Comparison of ENCODE assay signal across 8 cellular contexts in genomic region chr14:72962829-72963312, GRCh38. TPM values are rescaled to one million over a fixed set of nuclear protein-coding genes. Genes with fewer than 3 reads are reported as not detected.
DNase-seq lines count a peak whose midpoint lies in the region; ATAC-seq and TF ChIP-seq lines count a peak whose summit lies in the region.

No MANE protein-coding gene starts in this region.

- ATAC-seq in HG02763 (IDR thresholded peaks at IDR 0.05; ENCODE audit: unreplicated experiment), result no peak

- H3K4me1 ChIP-seq in HEK293 (ENCODE audit: control insufficient read depth, insufficient read depth, low read length), result no peaks in the 10 kb centered on the region; the same call in 1 of the 2 replicates

- H3K27ac ChIP-seq in HEK293 (ENCODE audit: extremely low read depth, low read depth, low read length), result no peak overlapping the region

- no peak overlapping the region for H3K4me3 ChIP-seq in HEK293 (ENCODE audit: low read depth, low read length)
- H3K4me3 ChIP-seq in fibroblast of the aortic adventitia (ENCODE audit: low read depth, low read length), result no peak overlapping the region

- DNase-seq in AG08396 (ENCODE audit: low spot score) (peak; percentile 85), RKO (ENCODE audit: low spot score) (peak; percentile 83), fibroblast of the aortic adventitia (ENCODE audit: low read depth) (peak; percentile 90), mucosa of gallbladder (ENCODE audit: low spot score) (no peak), cortex of kidney (lab: John Stamatoyannopoulos, UW) (no peak), SK-N-DZ (ENCODE audit: low spot score) (no peak)

- peaks cover 4 to 46% of the 10 kb centered on the region in 2 experiments; a peak in 2 of 3 replicates for H3K36me3 ChIP-seq in HEK293 (ENCODE audit: control insufficient read depth in 2 of 2, insufficient read depth in 1 of 2, low read length in 2 of 2)

- no peaks in the 10 kb centered on the region for H3K9me3 ChIP-seq in HEK293 (ENCODE audit: control insufficient read depth, insufficient read depth, low read depth, low read length)

- CTCF ChIA-PET in HEK293 (lab: Yijun Ruan, JAX), result interaction anchor here (1.0 to 3.0 kb wide), 3 partner anchors 14 to 447 kb away, joined by 3 to 14 read pairs (median 4); no protein-coding TSS in a partner anchor

- POLR2A ChIA-PET in HEK293 (lab: Yijun Ruan, JAX), result interaction anchor here (0.7 to 2.2 kb wide), 5 partner anchors 12 to 528 kb away, joined by 3 to 6 read pairs (median 3); partner anchors contain the start of genes DPF3, RBM25 and RIOX1

- TF ChIP-seq CTCF in HEK293 (tag by site-specific recombination; IDR thresholded peaks at IDR 0.05) (no peak), fibroblast of the aortic adventitia (IDR thresholded peaks at IDR 0.05; ENCODE audit: insufficient read depth, low read length) (no peak)

TF ChIP-seq in HEK293, 187 proteins besides CTCF, POLR2A, EP300 and RAD21 (continues in another document):
- TF ChIP-seq ZSCAN18 (tag by site-specific recombination; IDR thresholded peaks at IDR 0.05) (no peak), ZNF585B (tag by site-specific recombination; IDR thresholded peaks at IDR 0.05) (no peak), KLF17 (tag by site-specific recombination; IDR thresholded peaks at IDR 0.05) (peak; percentile 72; the same call in 1 of the 2 replicates), ZNF473 (tag by site-specific recombination; IDR thresholded peaks at IDR 0.05) (no peak), ZNF18 (tag by site-specific recombination; IDR thresholded peaks at IDR 0.05) (no peak), ZNF112 (tag by site-specific recombination; IDR thresholded peaks at IDR 0.05) (no peak), ZSCAN23 (tag by site-specific recombination; IDR thresholded peaks at IDR 0.05) (no peak), PATZ1 (tag by site-specific recombination; IDR thresholded peaks at IDR 0.05) (peak; percentile 65), ZNF707 (tag by site-specific recombination; IDR thresholded peaks at IDR 0.05) (no peak), SP3 (tag by site-specific recombination; IDR thresholded peaks at IDR 0.05) (peak; percentile 44), ZNF280D (tag by site-specific recombination; IDR thresholded peaks at IDR 0.05) (no peak), ZNF513 (tag by site-specific recombination; IDR thresholded peaks at IDR 0.05) (no peak), SP7 (tag by site-specific recombination; IDR thresholded peaks at IDR 0.05) (peak; percentile 43; the same call in 1 of the 2 replicates), ZNF629 (tag by site-specific recombination; IDR thresholded peaks at IDR 0.05) (peak; percentile 77), ZNF114 (tag by site-specific recombination; IDR thresholded peaks at IDR 0.05) (no peak), ZBTB48 (tag by site-specific recombination; IDR thresholded peaks at IDR 0.05) (no peak), ZNF670 (tag by site-specific recombination; IDR thresholded peaks at IDR 0.05; ENCODE audit: low read depth) (no peak), EGR2 (tag by site-specific recombination; IDR thresholded peaks at IDR 0.05; ENCODE audit: low read depth) (0 out of 2 replicates have a peak, but pooled peaks have one; percentile 24), ZNF791 (tag by site-specific recombination; IDR thresholded peaks at IDR 0.05) (no peak), ZXDB (tag by site-specific recombination; IDR thresholded peaks at IDR 0.05) (no peak; the same call in 1 of the 2 replicates), ZNF169 (tag by site-specific recombination; IDR thresholded peaks at IDR 0.05) (no peak)

RNA-seq across cellular contexts. Expression of gene DCAF4, which starts 36.6 kb away (rescaled TPM):
- total RNA-seq in fibroblast of the aortic adventitia (ENCODE audit: low replicate concordance) (20.6 and 21.1 TPM in 2 replicates), mucosa of gallbladder (14.7 TPM)
- polyA plus RNA-seq in SK-N-DZ (2014; cell fraction: cytosol; rRNA removed), result 28.2 and 49.8 TPM in 2 replicates
- polyA plus RNA-seq in SK-N-DZ (2014; cell fraction: nucleus; rRNA removed), result 39.9 and 79.4 TPM in 2 replicates

Comparison
In these comparisons a context has a peak if more than half of its experiments do, and no peak if none do; other contexts are left out.
1. DNase-seq: peak in AG08396 (single experiment), RKO (single experiment) and fibroblast of the aortic adventitia (single experiment); none in mucosa of gallbladder (single experiment), cortex of kidney (single experiment) and SK-N-DZ (single experiment).